25 cellular contexts compared by ENCODE assay signal in the genomic region with DNA sequence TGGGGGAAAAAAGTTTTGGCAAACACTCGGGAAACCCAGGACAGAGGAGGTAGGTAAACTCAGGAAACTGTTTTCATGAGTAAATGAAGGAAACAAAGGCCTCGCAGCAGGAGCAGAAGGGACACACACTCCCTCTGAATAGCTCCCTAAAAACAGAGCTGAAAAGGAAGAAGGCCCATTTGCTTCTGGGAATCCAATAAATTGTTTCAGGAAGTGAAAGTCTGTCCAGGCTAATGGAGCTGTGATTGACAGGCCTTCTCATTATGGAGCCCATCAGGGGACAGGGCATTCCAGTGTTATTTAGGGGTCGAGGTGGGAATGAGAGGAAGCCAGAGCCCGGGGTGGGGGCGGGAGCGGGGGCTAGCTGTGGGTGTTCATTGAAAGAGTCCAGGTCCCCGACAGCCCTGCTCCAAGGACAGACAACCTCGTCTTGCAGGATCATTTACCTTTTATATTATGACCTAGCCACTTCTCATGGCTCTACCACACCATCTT.
DNase-seq lines count a peak whose midpoint lies in the region; ATAC-seq and TF ChIP-seq lines count a peak whose summit lies in the region.
"Had no signal": no experiment of that assay in that cellular context is flagged by ENCODE, and none has a peak within 500 bp of the region (broad histone marks: within the 10 kb centered on the region; RNA-seq: fewer than 3 reads in every experiment).

No MANE protein-coding gene starts in this region.

- H3K36me3 ChIP-seq in SK-N-SH (replicated peaks in 1 of 2; ENCODE audit: control insufficient read depth in 1 of 2, insufficient read depth in 2 of 2, low read length in 1 of 2) (no peaks in the 10 kb centered on the region), NT2/D1 (ENCODE audit: insufficient read depth, insufficient read length, low read length) (no peaks in the 10 kb centered on the region), iPS DF 6.9 (ENCODE audit: control insufficient read depth, insufficient read depth, low read length) (no peaks in the 10 kb centered on the region), spleen (no peaks in the 10 kb centered on the region), ovary (no peaks in the 10 kb centered on the region)
- H3K36me3 ChIP-seq: adrenal gland, breast epithelium, colonic mucosa, suprapubic skin had no signal

- H3K9me2 ChIP-seq in SK-N-SH, result no peaks in the 10 kb centered on the region

- no peaks in the 10 kb centered on the region for H3K79me2 ChIP-seq in SK-N-SH (ENCODE audit: insufficient read depth)

- no peaks in the 10 kb centered on the region for H3F3A ChIP-seq in SK-N-SH (replicated peaks; ENCODE audit: insufficient read depth)

- POLR2A ChIA-PET in SK-N-SH (lab: Yijun Ruan, JAX), result no interaction called here

- CTCF ChIA-PET in SK-N-SH (lab: Yijun Ruan, JAX), result interaction anchor here (0.7 to 1.6 kb wide), 5 partner anchors 14 to 307 kb away, joined by 3 to 4 read pairs (median 3); no protein-coding TSS in a partner anchor

- no peak overlapping the region for H3K4me2 ChIP-seq in SK-N-SH
- H3K4me2 ChIP-seq: BLaER1 had no signal

- no peak for TF ChIP-seq RAD21 in SK-N-SH (IDR thresholded peaks at IDR 0.05; ENCODE audit: low read length)

- no peak for TF ChIP-seq POLR2A in spleen (IDR thresholded peaks at IDR 0.05)
- TF ChIP-seq POLR2A in ovary (IDR thresholded peaks at IDR 0.05), result no peak

- no peak for DNase-seq in SK-N-SH
- DNase-seq in NT2/D1 (ENCODE audit: low read depth, low spot score), result peak; percentile 89
- DNase-seq in iPS DF 6.9 (ENCODE audit: low read depth, low spot score), result peak; percentile 89
- DNase-seq in spleen, result peak; percentile 45
- no peak for DNase-seq in ovary
- DNase-seq: activated CD4-positive, alpha-beta T cell treated with anti-CD3 and anti-CD28 coated beads for 1 hour; activated CD8-positive, alpha-beta T cell treated with anti-CD3 and anti-CD28 coated beads, Interleukin-2, amount 10 ng/mL, durations not matched to agents 7 days and 5 days; activated T-cell treated with anti-CD3 and anti-CD28 coated beads, Interleukin-2, amount 50 U/mL, for 1 hour; adrenal gland; Calu3; colonic mucosa; EL; left colon; NCI-H1436; PC-3; psoas muscle; SHP77 had no signal

- H3K27ac ChIP-seq in SK-N-SH (ENCODE audit: low read depth in 2 of 2, low read length in 1 of 2) (no peak overlapping the region), iPS DF 6.9 (ENCODE audit: low read length) (no peak overlapping the region), spleen (no peak overlapping the region), ovary (no peak overlapping the region)
- H3K27ac ChIP-seq: adrenal gland, BLaER1, breast epithelium, colonic mucosa, psoas muscle, skin epidermis, suprapubic skin had no signal

- H3K4me3 ChIP-seq in SK-N-SH (ENCODE audit: low read depth in 2 of 2, low read length in 1 of 2) (no peak overlapping the region), NT2/D1 (ENCODE audit: insufficient read length, low read depth) (no peak overlapping the region), iPS DF 6.9 (ENCODE audit: low read length) (no peak overlapping the region), spleen (no peak overlapping the region), ovary (no peak overlapping the region)
- H3K4me3 ChIP-seq: adrenal gland, BLaER1, breast epithelium, colonic mucosa, psoas muscle, skin epidermis, suprapubic skin had no signal

- 90% methylated on average over 7 of the region's 8 CpGs for WGBS in SK-N-SH (ENCODE audit: low lambda C conversion rate)
- WGBS in iPS DF 6.9 (ENCODE audit: insufficient coverage, insufficient read length), result no CpG with 5 or more reads among the region's 8 CpGs
- 62 to 77% (median 73%) methylated on average over 8 of the region's 8 CpGs for WGBS in spleen, 5 donors
- WGBS in ovary, 3 donors, result 68 to 72% (median 70%) methylated on average over 6 to 8 of the region's 8 CpGs

- no peak overlapping the region for H3K9ac ChIP-seq in SK-N-SH
- H3K9ac ChIP-seq in NT2/D1 (ENCODE audit: insufficient read length, low read depth), result peak overlapping the region; percentile 39
- H3K9ac ChIP-seq: BLaER1 had no signal

- no peak for TF ChIP-seq EP300 in SK-N-SH (IDR thresholded peaks at IDR 0.05; ENCODE audit: borderline replicate concordance in 1 of 2, low read depth in 1 of 2, low read length in 1 of 2)
- TF ChIP-seq EP300 in ovary (IDR thresholded peaks at IDR 0.05), result no peak

- no peaks in the 10 kb centered on the region for H4K20me1 ChIP-seq in SK-N-SH (ENCODE audit: insufficient read depth)

- intact Hi-C loops in spleen (cut with DNase I; ENCODE audit: low total_unique reads), result no loop called here
- intact Hi-C loops in ovary (cut with DNase I), result no loop called here

- H3K27me3 ChIP-seq in SK-N-SH (ENCODE audit: insufficient read depth) (no peaks in the 10 kb centered on the region), NT2/D1 (ENCODE audit: insufficient read depth, insufficient read length) (peaks cover 12% of the 10 kb centered on the region), iPS DF 6.9 (ENCODE audit: control insufficient read depth, insufficient read depth, low read length) (no peaks in the 10 kb centered on the region), spleen (replicated peaks in 1 of 7) (no peaks in the 10 kb centered on the region), ovary (no peaks in the 10 kb centered on the region)
- H3K27me3 ChIP-seq: adrenal gland, BLaER1, breast epithelium, colonic mucosa, suprapubic skin had no signal

- H2AFZ ChIP-seq in SK-N-SH (ENCODE audit: low read depth), result no peak overlapping the region

- ATAC-seq in SK-N-SH treated with all-trans-retinoic acid at 6 μM for 48 hours, result no peak
- no peak for ATAC-seq in HG02610 (IDR thresholded peaks at IDR 0.05; ENCODE audit: unreplicated experiment)
- ATAC-seq in GM21390 (IDR thresholded peaks at IDR 0.05; ENCODE audit: unreplicated experiment), result no peak
- ATAC-seq: activated CD8-positive, alpha-beta T cell treated with anti-CD3 and anti-CD28 coated beads, Interleukin-2, amount 10 ng/mL, durations not matched to agents 7 days and 5 days; left colon; PC-3; psoas muscle; stimulated activated memory B cell treated with anti-CD40 and anti-IgM and Interleukin-4, amounts not matched to agents 10 μg/mL and 1 μg/mL and 100 μg/mL, for 72 hours had no signal

- H3K4me1 ChIP-seq in SK-N-SH (ENCODE audit: control insufficient read depth in 1 of 2, insufficient read depth in 2 of 2, low read depth in 1 of 2, low read length in 1 of 2) (peaks cover 15 to 27% of the 10 kb centered on the region in 2 experiments; a peak in 3 of 4 replicates), NT2/D1 (ENCODE audit: insufficient read depth, insufficient read length) (peaks cover 15% of the 10 kb centered on the region), iPS DF 6.9 (ENCODE audit: control insufficient read depth, insufficient read depth, low read length) (peaks cover 10% of the 10 kb centered on the region), spleen (no peaks in the 10 kb centered on the region), ovary (ENCODE audit: insufficient read depth) (peaks cover 1% of the 10 kb centered on the region)
- H3K4me1 ChIP-seq: adrenal gland, breast epithelium, colonic mucosa, psoas muscle, suprapubic skin had no signal

- TF ChIP-seq CTCF in SK-N-SH (IDR thresholded peaks at IDR 0.05), result no peak
- TF ChIP-seq CTCF in spleen (IDR thresholded peaks at IDR 0.05 in 8 of 11, conservative IDR thresholded peaks at IDR 0.05 in 3 of 11), result no peak
- TF ChIP-seq CTCF in ovary (IDR thresholded peaks at IDR 0.05), result no peak

- no peaks in the 10 kb centered on the region for H3K9me3 ChIP-seq in SK-N-SH
- no peaks in the 10 kb centered on the region for H3K9me3 ChIP-seq in NT2/D1 (ENCODE audit: insufficient read depth, low read length)
- no peaks in the 10 kb centered on the region for H3K9me3 ChIP-seq in iPS DF 6.9 (ENCODE audit: control insufficient read depth, insufficient read depth, low read length)
- no peaks in the 10 kb centered on the region for H3K9me3 ChIP-seq in spleen
- H3K9me3 ChIP-seq in ovary, result no peaks in the 10 kb centered on the region
- H3K9me3 ChIP-seq: adrenal gland, BLaER1, breast epithelium, colonic mucosa, psoas muscle, suprapubic skin had no signal

TF ChIP-seq in SK-N-SH treated with all-trans-retinoic acid at 6 μM for 48 hours, 23 proteins besides CTCF, POLR2A, EP300 and RAD21 (continues in another document):
- peak; percentile 17 for TF ChIP-seq ISL1 (CRISPR knock-in tag; IDR thresholded peaks at IDR 0.05)
- TF ChIP-seq TCF4 (CRISPR knock-in tag; IDR thresholded peaks at IDR 0.05; ENCODE audit: borderline replicate concordance), result no peak
- no peak for TF ChIP-seq CSDC2 (CRISPR knock-in tag; IDR thresholded peaks at IDR 0.05)
- TF ChIP-seq ZFP30 (CRISPR knock-in tag; IDR thresholded peaks at IDR 0.05), result no peak
- TF ChIP-seq ZNF70 (CRISPR knock-in tag; IDR thresholded peaks at IDR 0.05), result peak; percentile 75; the same call in 1 of the 2 replicates

TF ChIP-seq in SK-N-SH, 30 proteins besides CTCF, POLR2A, EP300 and RAD21 (continues in another document):
- TF ChIP-seq ELF1 (IDR thresholded peaks at IDR 0.05) (no peak), TCF12 (IDR thresholded peaks at IDR 0.05) (no peak), RCOR1 (IDR thresholded peaks at IDR 0.05; ENCODE audit: low read length) (no peak), RFX5 (IDR thresholded peaks at IDR 0.05; ENCODE audit: low read length) (no peak), FOXM1 (IDR thresholded peaks at IDR 0.05; ENCODE audit: low read depth) (no peak), CHD2 (IDR thresholded peaks at IDR 0.05; ENCODE audit: low read length, partially characterized antibody) (no peak)
- TF ChIP-seq, protein P1, sequence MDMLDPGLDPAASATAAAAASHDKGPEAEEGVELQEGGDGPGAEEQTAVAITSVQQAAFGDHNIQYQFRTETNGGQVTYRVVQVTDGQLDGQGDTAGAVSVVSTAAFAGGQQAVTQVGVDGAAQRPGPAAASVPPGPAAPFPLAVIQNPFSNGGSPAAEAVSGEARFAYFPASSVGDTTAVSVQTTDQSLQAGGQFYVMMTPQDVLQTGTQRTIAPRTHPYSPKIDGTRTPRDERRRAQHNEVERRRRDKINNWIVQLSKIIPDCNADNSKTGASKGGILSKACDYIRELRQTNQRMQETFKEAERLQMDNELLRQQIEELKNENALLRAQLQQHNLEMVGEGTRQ (IDR thresholded peaks at IDR 0.05; ENCODE audit: borderline replicate concordance, low read depth, low read length), result no peak

Comparison
In these comparisons a context has a peak if more than half of its experiments do, and no peak if none do; other contexts are left out.
1. DNase-seq: peak in NT2/D1 (single experiment), iPS DF 6.9 (single experiment) and spleen (single experiment); none in SK-N-SH (single experiment) and ovary (0 of 5).